11 cellular contexts compared by ENCODE assay signal in genomic region chr3:52128118-52128683, GRCh38. TPM values are rescaled to one million over a fixed set of nuclear protein-coding genes. Genes with fewer than 3 reads are reported as not detected.
DNase-seq lines count a peak whose midpoint lies in the region; ATAC-seq, FAIRE-seq and TF ChIP-seq lines count a peak whose summit lies in the region.
"Had no signal": no experiment of that assay in that cellular context is flagged by ENCODE, and none has a peak within 500 bp of the region (broad histone marks: within the 10 kb centered on the region; RNA-seq: fewer than 3 reads in every experiment).

No MANE protein-coding gene starts in this region.

- H4K91ac ChIP-seq in H1 (replicated peaks; ENCODE audit: insufficient read length, low read length) = no peak overlapping the region

- H3K9me3 ChIP-seq in PC-3 (ENCODE audit: low read length) (no peaks in the 10 kb centered on the region), H1 (ENCODE audit: insufficient read depth in 2 of 2, low read depth in 1 of 2, low read length in 1 of 2) (no peaks in the 10 kb centered on the region)
- H3K9me3 ChIP-seq: mucosa of descending colon had no signal

- peaks cover 2% of the 10 kb centered on the region for H3K27me3 Mint-ChIP-seq in GM23338 (ENCODE audit: insufficient read depth, low read depth, poor library complexity)

- no peak overlapping the region for H3K27ac Mint-ChIP-seq in GM23338

- no peak overlapping the region for H2BK5ac ChIP-seq in H1 (ENCODE audit: low read depth, low read length)

- CTCF ChIA-PET in PC-3 (lab: Charles Lee) (interaction anchor here (0.8 to 1.2 kb wide), 3 partner anchors 75 to 127 kb away, joined by 6 to 8 read pairs (median 7); no protein-coding TSS in a partner anchor), H1 (lab: Charles Lee; ENCODE audit: partially characterized antibody) (interaction anchor here (1.0 to 5.8 kb wide), 5 partner anchors 9 to 137 kb away, joined by 3 to 40 read pairs (median 7); no protein-coding TSS in a partner anchor)

- no peak overlapping the region for H2BK12ac ChIP-seq in H1 (ENCODE audit: low read depth, low read length)

- no peak overlapping the region for H3K4me2 ChIP-seq in GM23338
- H3K4me2 ChIP-seq in PC-3 (ENCODE audit: low read length) = peak overlapping the region; percentile 64
- no peak overlapping the region for H3K4me2 ChIP-seq in H1 (ENCODE audit: insufficient read depth in 1 of 2, low read depth in 2 of 2, low read length in 2 of 2)

- no peak for TF ChIP-seq EP300 in H1 (IDR thresholded peaks at IDR 0.05; ENCODE audit: borderline replicate concordance in 1 of 2, low read depth in 2 of 2, low read length in 2 of 2)

- POLR2A ChIA-PET in PC-3 (lab: Charles Lee; ENCODE audit: unreplicated experiment) (interaction anchor here (0.7 kb wide), 1 partner anchor 146 kb away, joined by 3 read pairs; no protein-coding TSS in a partner anchor), H1 (lab: Charles Lee; ENCODE audit: partially characterized antibody) (interaction anchor here (1.7 kb wide), 1 partner anchor 9 kb away, joined by 5 read pairs; no protein-coding TSS in a partner anchor)

- no peaks in the 10 kb centered on the region for H3K9me2 ChIP-seq in GM23338 (ENCODE audit: insufficient read depth)
- H3K9me2 ChIP-seq in PC-3 (replicated peaks; ENCODE audit: low read length) = no peaks in the 10 kb centered on the region

- H3F3A ChIP-seq in GM23338 (replicated peaks; ENCODE audit: low read depth) (no peaks in the 10 kb centered on the region), PC-3 (ENCODE audit: low read length, unreplicated experiment) (peaks cover 4% of the 10 kb centered on the region)

- H3K14ac ChIP-seq in H1 (ENCODE audit: insufficient read length) = no peak overlapping the region

- H2BK120ac ChIP-seq in H1 (replicated peaks; ENCODE audit: low read depth, low read length) = no peak overlapping the region

- no peak overlapping the region for H2BK15ac ChIP-seq in H1 (ENCODE audit: low read length)

- 85% methylated on average over 7 of the region's 7 CpGs; no CpG with 5 or more reads in 1 of the 2 experiments for WGBS in H1 (ENCODE audit: extremely low coverage in 1 of 2, insufficient coverage in 1 of 2, insufficient read length in 1 of 2, insufficient replicate concordance in 2 of 2, low coverage in 1 of 2, low lambda C conversion rate in 2 of 2, missing lambda C conversion rate in 1 of 2), 2 experiments

- TF ChIP-seq RAD21 in H1 (IDR thresholded peaks at IDR 0.05 in 1 of 2, conservative IDR thresholded peaks at IDR 0.05 in 1 of 2; ENCODE audit: low read depth in 2 of 2, low read length in 2 of 2) = no peak

- no TSS peak for BruUV-seq in PC-3 (replicated peaks; lab: Mats Ljungman, UMichigan)

- H3K9me3 Mint-ChIP-seq in GM23338 = no peaks in the 10 kb centered on the region

- ATAC-seq in GM23338 (peak; percentile 63), PC-3 (peak; percentile 96)
- ATAC-seq: mucosa of descending colon had no signal

- no peak for FAIRE-seq in H1 (lab: Jason Lieb, UNC)

- peaks cover 5% of the 10 kb centered on the region; the same call in 1 of the 2 replicates for H3K79me1 ChIP-seq in H1 (ENCODE audit: low read depth, low read length)

- intact Hi-C loops in PC-3 (cut with micrococcal nuclease) (loop anchor here (1.0 to 2.0 kb wide), 2 partner anchors 16 to 71 kb away; partner anchors contain the start of gene DUSP7), head of caudate nucleus (cut with DNase I) (no loop called here)

- H2BK20ac ChIP-seq in H1 (ENCODE audit: low read length) = no peak overlapping the region

- H3K4me3 Mint-ChIP-seq in GM23338 = no peak overlapping the region

- no peak for TF ChIP-seq POLR2A in H1 (IDR thresholded peaks at IDR 0.05; ENCODE audit: control extremely low read depth in 1 of 2, low read depth in 2 of 2, low read length in 2 of 2)

- H2AFZ ChIP-seq in GM23338 (no peak overlapping the region), PC-3 (ENCODE audit: low read length) (no peak overlapping the region), H1 (ENCODE audit: low read length) (no peak overlapping the region)

- H4K5ac ChIP-seq in H1 (ENCODE audit: insufficient read length, low read depth, low read length) = no peak overlapping the region

- no peak overlapping the region for H3K56ac ChIP-seq in H1 (replicated peaks; ENCODE audit: insufficient read length, low read depth, low read length)

- H3K27me3 ChIP-seq in GM23338 (ENCODE audit: insufficient read depth) = no peaks in the 10 kb centered on the region
- no peaks in the 10 kb centered on the region for H3K27me3 ChIP-seq in PC-3 (ENCODE audit: low read length)
- no peaks in the 10 kb centered on the region for H3K27me3 ChIP-seq in H1 (replicated peaks in 1 of 4; ENCODE audit: control insufficient read depth in 3 of 4, extremely low read depth in 1 of 4, insufficient read depth in 3 of 4, low read length in 3 of 4)

- no peak overlapping the region for H3K4ac ChIP-seq in H1 (replicated peaks; ENCODE audit: insufficient read length, low read depth, low read length)

- no peaks in the 10 kb centered on the region; the same call in 1 of the 2 replicates for H4K20me1 ChIP-seq in GM23338 (replicated peaks; ENCODE audit: insufficient read depth)
- H4K20me1 ChIP-seq in PC-3 (ENCODE audit: low read length) = no peaks in the 10 kb centered on the region
- peaks cover 0 to 2% of the 10 kb centered on the region in 2 experiments for H4K20me1 ChIP-seq in H1 (replicated peaks in 1 of 2; ENCODE audit: control insufficient read depth in 1 of 2, insufficient read depth in 2 of 2, low read length in 2 of 2)

- H3K79me2 ChIP-seq in GM23338 (replicated peaks; ENCODE audit: insufficient read depth) = no peaks in the 10 kb centered on the region
- peaks cover 4% of the 10 kb centered on the region; the same call in 1 of the 2 replicates for H3K79me2 ChIP-seq in PC-3 (ENCODE audit: low read length)
- H3K79me2 ChIP-seq in H1 (ENCODE audit: control insufficient read depth in 1 of 2, insufficient read depth in 2 of 2, low read length in 2 of 2) = no peaks in the 10 kb centered on the region

- no peak overlapping the region for H3K23ac ChIP-seq in H1 (ENCODE audit: insufficient read length)

- peak; percentile 9 for DNase-seq in GM23338 (ENCODE audit: low spot score)
- peak; percentile 92 for DNase-seq in PC-3
- no peak for DNase-seq in H1 (ENCODE audit: low read depth in 1 of 2, low spot score in 2 of 2)
- DNase-seq in mucosa of gallbladder (ENCODE audit: low spot score) = peak; percentile 20
- no peak for DNase-seq in central memory CD4-positive, alpha-beta T cell
- DNase-seq in head of caudate nucleus = no peak
- DNase-seq in globus pallidus (ENCODE audit: low spot score) = no peak
- no peak for DNase-seq in activated CD4-positive, alpha-beta T cell treated with anti-CD3 and anti-CD28 coated beads for 1 hour
- DNase-seq: mucosa of descending colon; NCI-H2227 treated with DMSO at 0.1 percent for 48 hours; stimulated activated CD4-positive, alpha-beta T cell treated with anti-CD3 and anti-CD28 coated beads, Interleukin-4, amount 100 ng/mL, for 4 hours had no signal

- H3K36me3 Mint-ChIP-seq in GM23338 (ENCODE audit: low read depth) = peaks cover 42% of the 10 kb centered on the region

- no peak overlapping the region for H2AK5ac ChIP-seq in H1 (ENCODE audit: low read depth, low read length)

- H3K27ac ChIP-seq in GM23338 (ENCODE audit: low read depth) (no peak overlapping the region), PC-3 (ENCODE audit: low read length) (peak overlapping the region; percentile 67), H1 (ENCODE audit: low read depth, low read length) (no peak overlapping the region)

- H3K9ac ChIP-seq in PC-3 (ENCODE audit: low read length) (no peak overlapping the region), H1 (replicated peaks in 1 of 4; ENCODE audit: extremely low read depth in 1 of 4, low read depth in 3 of 4, low read length in 3 of 4) (no peak overlapping the region)

- TF ChIP-seq CTCF in GM23338 (conservative IDR thresholded peaks at IDR 0.05; ENCODE audit: low read depth in 2 of 2) (no peak), PC-3 (conservative IDR thresholded peaks at IDR 0.05; ENCODE audit: low read depth, low read length) (no peak), H1 (IDR thresholded peaks at IDR 0.05; ENCODE audit: control extremely low read depth in 1 of 3, insufficient read depth in 1 of 3, low read depth in 1 of 3, low read length in 3 of 3) (no peak)

- 0 out of 2 replicates have a peak, but pooled peaks cover 3% of the 10 kb centered on the region for H3K36me3 ChIP-seq in GM23338 (ENCODE audit: insufficient read depth)
- peaks cover 23% of the 10 kb centered on the region for H3K36me3 ChIP-seq in PC-3 (ENCODE audit: low read depth, low read length)
- peaks cover 0 to 5% (median 3%) of the 10 kb centered on the region in 4 experiments; a peak in 3 of 8 replicates for H3K36me3 ChIP-seq in H1 (ENCODE audit: control insufficient read depth in 2 of 4, insufficient read depth in 4 of 4, low read length in 3 of 4)

- H3K4me3 ChIP-seq in GM23338 = no peak overlapping the region
- no peak overlapping the region for H3K4me3 ChIP-seq in PC-3 (ENCODE audit: low read length)
- no peak overlapping the region for H3K4me3 ChIP-seq in H1 (ENCODE audit: extremely low read depth in 1 of 4, insufficient read depth in 2 of 4, low read depth in 3 of 4, low read length in 4 of 4)
- H3K4me3 ChIP-seq: mucosa of descending colon had no signal

- 0 out of 2 replicates have a peak overlapping the region, but pooled peaks have one; percentile 47 for H4K8ac ChIP-seq in H1 (ENCODE audit: extremely low read depth, insufficient read depth, low read length)

- H3K4me1 Mint-ChIP-seq in GM23338 = 0 out of 3 replicates have a peak, but pooled peaks cover 2% of the 10 kb centered on the region

- no peaks in the 10 kb centered on the region for H3K23me2 ChIP-seq in H1 (ENCODE audit: low read depth, low read length)

- no peak overlapping the region for H3K18ac ChIP-seq in H1 (ENCODE audit: extremely low read depth, low read length)

- no peaks in the 10 kb centered on the region for H3K4me1 ChIP-seq in GM23338 (ENCODE audit: insufficient read depth)
- peaks cover 14% of the 10 kb centered on the region for H3K4me1 ChIP-seq in PC-3 (ENCODE audit: insufficient read depth, low read length)
- no peaks in the 10 kb centered on the region for H3K4me1 ChIP-seq in H1 (replicated peaks in 1 of 4; ENCODE audit: control insufficient read depth in 3 of 4, insufficient read depth in 4 of 4, low read length in 3 of 4)

RNA-seq across cellular contexts. Expression of gene POC1A, which starts 26.0 kb away (rescaled TPM):
- total RNA-seq in GM23338 (2014; rRNA removed; shearing (Covaris generic)) = 26.7 and 33.0 TPM in 2 replicates
- 18.4 and 19.1 TPM in 2 replicates for polyA plus RNA-seq in GM23338 (2016; fragmentation: Nextera tagmentation; extraction: Ambion mirVana)
- total RNA-seq in PC-3 (2014; rRNA removed) = 41.5 and 43.0 TPM in 2 replicates
- 35.7 and 39.2 TPM in 2 replicates for total RNA-seq in H1 (2021; fragmentation: NEBNext Ultra II Directional; extraction: Animal tissue kit (Norgen Biotek cat#: 25700))
- polyA plus RNA-seq in H1 (2011; rRNA removed) = 35.7 and 44.9 TPM in 2 replicates
- 44.8 TPM for polyA plus RNA-seq in H1 (2011; cell fraction: cytosol; rRNA removed)
- polyA plus RNA-seq in H1 (2011; cell fraction: nucleus; rRNA removed) = 74.4 TPM
- 31.0 to 42.0 TPM (median 39.4 TPM) in 4 replicates for polyA plus RNA-seq in H1 (2012, experiment 1 of 2)
- 47.6 TPM for polyA plus RNA-seq in H1 (2012, experiment 2 of 2)
- 18.4 TPM for polyA plus RNA-seq in H1 (2013, experiment 1 of 2)
- polyA plus RNA-seq in H1 (2013, experiment 2 of 2) = 19.2 TPM
- 67.4 and 73.9 TPM in 2 replicates for polyA minus RNA-seq in H1 (2011; rRNA and poly(A)+ RNA removed)
- polyA minus RNA-seq in H1 (2011; cell fraction: cytosol; rRNA and poly(A)+ RNA removed) = 26.2 TPM
- polyA minus RNA-seq in H1 (2011; cell fraction: nucleus; rRNA and poly(A)+ RNA removed) = 40.2 TPM
- 3.4 TPM for total RNA-seq in mucosa of gallbladder

Comparison
In these comparisons a context has a peak if more than half of its experiments do, and no peak if none do; other contexts are left out.
1. DNase-seq: peak in GM23338 (single experiment), PC-3 (single experiment) and mucosa of gallbladder (single experiment); none in H1 (0 of 2), central memory CD4-positive, alpha-beta T cell (single experiment), head of caudate nucleus (0 of 42), globus pallidus (single experiment) and activated CD4-positive, alpha-beta T cell treated with anti-CD3 and anti-CD28 coated beads for 1 hour (single experiment).